ENCODE assay signal across 8 cellular contexts in the genomic region with DNA sequence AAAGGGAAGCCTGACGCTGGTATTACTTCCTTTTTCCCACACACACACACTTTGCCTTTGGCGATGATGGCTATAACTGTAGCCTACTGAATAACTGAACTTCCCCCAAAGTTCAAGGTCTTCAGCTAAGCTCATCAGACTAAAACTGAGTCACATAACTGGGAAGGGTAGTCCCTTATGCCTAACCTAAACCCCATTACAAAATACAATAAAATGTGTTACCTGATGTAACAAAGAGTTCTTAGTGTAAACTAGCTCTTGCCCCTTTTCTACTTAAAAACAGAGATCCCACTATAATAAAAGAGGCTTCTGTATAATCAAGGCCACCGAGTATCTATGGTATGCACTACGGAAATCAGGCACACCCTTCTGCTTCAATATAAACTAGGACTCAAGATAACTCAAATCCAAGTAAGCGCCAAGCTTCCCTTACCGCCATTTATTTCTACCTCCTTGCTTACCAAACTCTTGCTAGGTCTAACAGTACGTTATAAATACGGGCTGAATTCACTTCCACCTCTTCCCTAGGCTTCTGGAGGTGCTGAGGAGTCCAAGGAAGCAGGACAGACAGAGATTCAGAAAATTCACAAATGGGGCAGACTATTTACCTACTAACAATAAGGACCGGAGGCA. TPM values are rescaled to one million over a fixed set of nuclear protein-coding genes. Genes with fewer than 3 reads are reported as not detected.
DNase-seq lines count a peak whose midpoint lies in the region; ATAC-seq, FAIRE-seq and TF ChIP-seq lines count a peak whose summit lies in the region.

No MANE protein-coding gene starts in this region.

- no peak for TF ChIP-seq POLR2A in GM12892 (IDR thresholded peaks at IDR 0.05; ENCODE audit: low read depth, low read length)
- no peak for TF ChIP-seq POLR2A in breast epithelium (IDR thresholded peaks at IDR 0.05)
- TF ChIP-seq POLR2A in upper lobe of left lung (IDR thresholded peaks at IDR 0.05), result no peak

- peak; percentile 5 for FAIRE-seq in GM12892 (lab: Jason Lieb, UNC)

- intact Hi-C loops in breast epithelium (cut with DNase I; ENCODE audit: low total_unique reads), result no loop called here

- H3K27ac ChIP-seq in breast epithelium, result peak overlapping the region; percentile 96 to 98
- peak overlapping the region; percentile 95 to 99 (median 97) for H3K27ac ChIP-seq in upper lobe of left lung
- H3K27ac ChIP-seq in RWPE1, result no peak overlapping the region

- H3K4me1 ChIP-seq in breast epithelium (peaks cover 0 to 11% of the 10 kb centered on the region in 2 donors), upper lobe of left lung (peaks cover 18 to 37% (median 32%) of the 10 kb centered on the region in 4 donors)

- POLR2A ChIA-PET in RWPE1 (lab: Yijun Ruan, JAX; ENCODE audit: low non-redundant PET), result no interaction called here

- CTCF ChIA-PET in RWPE1 (lab: Yijun Ruan, JAX), result interaction anchor here (0.6 kb wide), 1 partner anchor 1645 kb away, joined by 3 read pairs; no protein-coding TSS in a partner anchor

- TF ChIP-seq CTCF in breast epithelium (IDR thresholded peaks at IDR 0.05) (no peak), upper lobe of left lung (IDR thresholded peaks at IDR 0.05) (no peak), RWPE1 (conservative IDR thresholded peaks at IDR 0.05; ENCODE audit: low read depth) (no peak)

- TF ChIP-seq EP300 in upper lobe of left lung (IDR thresholded peaks at IDR 0.05), result no peak

- peak overlapping the region; percentile 2 to 88 (median 82) for H3K4me3 ChIP-seq in breast epithelium
- peak overlapping the region; percentile 56 to 88 (median 81) for H3K4me3 ChIP-seq in upper lobe of left lung

- 7 to 9% methylated on average over 9 of the region's 9 CpGs for WGBS in upper lobe of left lung, 2 donors

- no peak for ATAC-seq in upper lobe of left lung (ENCODE audit: low FRiP score in 2 of 2)
- no peak for ATAC-seq in GM19397 (IDR thresholded peaks at IDR 0.05; ENCODE audit: unreplicated experiment)

- H3K9me3 ChIP-seq in breast epithelium (no peaks in the 10 kb centered on the region), upper lobe of left lung (no peaks in the 10 kb centered on the region)

- H3K36me3 ChIP-seq in breast epithelium (no peaks in the 10 kb centered on the region), upper lobe of left lung (no peaks in the 10 kb centered on the region)

- H3K27me3 ChIP-seq in breast epithelium, result no peaks in the 10 kb centered on the region
- no peaks in the 10 kb centered on the region for H3K27me3 ChIP-seq in upper lobe of left lung

- DNase-seq in GM12892 (ENCODE audit: insufficient read length) (no peak), NOMO-1 treated with dmso at 0.1 percent for 144 hours (lab: John Stamatoyannopoulos, UW; ENCODE audit: unreplicated experiment) (peak; percentile 54), breast epithelium (ENCODE audit: low spot score in 2 of 2) (no peak), medulla oblongata (ENCODE audit: extremely low spot score) (peak; percentile 69), upper lobe of left lung (no peak), RWPE1 (ENCODE audit: low spot score) (no peak)
- DNase-seq in stimulated activated CD4-positive, alpha-beta T cell treated with anti-CD3 and anti-CD28 coated beads, Interleukin-1b, Interleukin-23, amount 100 ng/mL, for 48 hours, result no peak

RNA-seq across cellular contexts. Expression of a gene that starts 2.4 kb away (rescaled TPM):
- polyA plus RNA-seq in GM12892 (2012; ENCODE audit: missing spikeins), result 16.1 TPM
- total RNA-seq in breast epithelium (10 to 100 TPM; 22.9 to 55.8 (median 35.7) TPM), upper lobe of left lung (10 to 100 TPM; 36.9 to 76.5 (median 40.3) TPM)

Comparison
In these comparisons a context has a peak if more than half of its experiments do, and no peak if none do; other contexts are left out.
1. DNase-seq: peak in NOMO-1 treated with dmso at 0.1 percent for 144 hours (single experiment) and medulla oblongata (single experiment); none in GM12892 (single experiment), breast epithelium (0 of 2), upper lobe of left lung (0 of 2), stimulated activated CD4-positive, alpha-beta T cell treated with anti-CD3 and anti-CD28 coated beads, Interleukin-1b, Interleukin-23, amount 100 ng/mL, for 48 hours (single experiment) and RWPE1 (single experiment).